ENCODE assay signal across 26 cellular contexts in the genomic region with DNA sequence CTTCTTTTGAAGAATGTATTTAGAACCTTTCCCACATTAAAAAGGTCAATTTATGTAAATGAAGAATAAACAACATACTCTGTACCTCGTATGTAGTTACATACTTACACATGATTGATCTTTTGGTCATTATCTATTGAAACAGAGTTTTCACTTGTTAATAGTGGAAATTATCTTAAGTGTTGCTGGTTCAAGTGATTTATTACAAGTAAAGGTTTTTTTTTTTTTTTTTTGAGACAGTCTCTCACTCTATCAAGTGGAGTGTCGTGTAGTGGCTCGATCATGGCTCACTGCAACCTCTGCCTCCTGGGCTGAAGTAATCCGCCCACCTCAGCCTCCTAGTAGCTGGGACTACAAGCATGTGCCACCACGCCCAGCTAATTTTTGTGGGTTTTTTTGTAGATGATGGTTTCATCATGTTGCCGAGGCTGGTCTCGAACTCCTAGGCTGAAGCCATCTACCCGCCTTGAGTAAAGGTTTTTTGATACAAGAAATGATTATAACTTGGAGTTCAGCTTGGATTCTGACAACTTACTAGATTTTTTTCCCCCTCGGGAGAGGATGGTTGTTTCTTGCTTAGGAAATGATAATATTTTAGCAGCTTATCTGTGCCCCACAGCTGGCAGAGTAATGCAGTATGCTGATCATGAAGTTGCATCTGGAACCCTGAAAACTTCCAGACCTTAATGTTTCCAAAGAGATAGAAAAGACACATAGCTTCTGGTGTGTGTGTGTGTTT.
A peak's percentile ranks its signal among the peaks of the same experiment; 100 is the strongest.
DNase-seq lines count a peak whose midpoint lies in the region; ATAC-seq, FAIRE-seq and TF ChIP-seq lines count a peak whose summit lies in the region.
"Had no signal": no experiment of that assay in that cellular context is flagged by ENCODE, and none has a peak within 500 bp of the region (broad histone marks: within the 10 kb centered on the region; RNA-seq: fewer than 3 reads in every experiment).

No MANE protein-coding gene starts in this region.

- H3K4me3 ChIP-seq in K562 = 0 out of 2 replicates have a peak overlapping the region, but pooled peaks have one; percentile 3
- H3K4me3 ChIP-seq in upper lobe of right lung = no peak overlapping the region
- H3K4me3 ChIP-seq in testis = no peak overlapping the region
- H3K4me3 ChIP-seq: dorsolateral prefrontal cortex, PC-9 had no signal

- peak in 1 of 2 experiments; percentile 20; a peak in 1 of 4 replicates for TF ChIP-seq RAD21 in K562 (CRISPR knock-in tag; conservative IDR thresholded peaks at IDR 0.05 in 1 of 2, IDR thresholded peaks at IDR 0.05 in 1 of 2)

- peak; percentile 4 for DNase-seq in stimulated activated CD4-positive, alpha-beta T cell treated with anti-CD3 and anti-CD28 coated beads, Interleukin-4, amount 100 ng/mL, for 24 hours
- DNase-seq in stimulated activated CD4-positive, alpha-beta T cell treated with anti-CD3 and anti-CD28 coated beads, Interleukin-2, amount 100 ng/mL, for 48 hours = no peak
- DNase-seq in HUDEP-2 (lab: John Stamatoyannopoulos, UW; ENCODE audit: unreplicated experiment in 76 of 76) = peak; percentile 5 to 97 (median 78)
- DNase-seq in K562 (ENCODE audit: extremely low read depth in 1 of 4, low spot score in 3 of 4) = peak; percentile 35 to 86 (median 56)
- DNase-seq in upper lobe of right lung = no peak
- DNase-seq in testis = no peak
- no peak for DNase-seq in NCI-H1092 treated with DMSO at 0.1 percent for 48 hours (lab: John Stamatoyannopoulos, UW)
- DNase-seq: activated B cell treated with CpG ODN at 0.5 μM for 24 hours; activated CD4-positive, alpha-beta memory T cell treated with anti-CD3 and anti-CD28 coated beads for 36 hours; activated CD8-positive, alpha-beta memory T cell treated with anti-CD3 and anti-CD28 coated beads, Interleukin-2, amount 50 U/mL, for 48 hours; activated naive CD4-positive, alpha-beta T cell treated with anti-CD3 and anti-CD28 coated beads for 36 hours; C1 segment of cervical spinal cord; dorsolateral prefrontal cortex; HFFc6; left colon; NCI-H1092; NCI-H187; NCI-H526 treated with DMSO at 0.1 percent for 48 hours; NK-92 treated with Interleukin-12 subunit alpha and Interleukin-12 subunit beta, amount 100 ng/mL, for 24 hours; PC-9; stimulated activated naive CD8-positive, alpha-beta T cell treated with anti-CD3 and anti-CD28 coated beads, Interleukin-15, Interleukin-2, amounts not matched to agents 100 U/mL and 50 U/mL, for 24 hours had no signal

- peak; percentile 85 for ATAC-seq in K562
- peak; percentile 51 for ATAC-seq in upper lobe of right lung
- ATAC-seq in GM18505 (IDR thresholded peaks at IDR 0.05; ENCODE audit: unreplicated experiment) = no peak
- ATAC-seq: left colon; natural killer cell treated with Interleukin-12 subunit alpha and Interleukin-12 subunit beta and Interleukin-15 and Interleukin-18, amount 100 ng/mL, for 72 hours; Right ventricle myocardium inferior; stimulated activated naive CD8-positive, alpha-beta T cell treated with anti-CD3 and anti-CD28 coated beads, Interleukin-15, Interleukin-2, amounts not matched to agents 100 U/mL and 50 U/mL, for 24 hours had no signal

- TF ChIP-seq EP300 in K562 (IDR thresholded peaks at IDR 0.05; ENCODE audit: low read length) = peak; percentile 94

- no peaks in the 10 kb centered on the region for H4K20me1 ChIP-seq in K562 (replicated peaks; ENCODE audit: control insufficient read depth, insufficient read depth, low read length)

- no TSS peak for BruUV-seq in K562 (replicated peaks; lab: Mats Ljungman, UMichigan)

- WGBS in K562 (ENCODE audit: insufficient coverage, low coverage, missing lambda C conversion rate) = 0% methylated on average over 9 of the region's 9 CpGs
- 78 to 84% methylated on average over 9 of the region's 9 CpGs for WGBS in testis, 2 donors

- H3K9me1 ChIP-seq in K562 (ENCODE audit: control insufficient read depth, insufficient read depth, low read length) = no peaks in the 10 kb centered on the region

- in situ Hi-C loops in K562 (cut with MboI) = no loop called here

- intact Hi-C loops in K562 (cut with micrococcal nuclease) (no loop called here), upper lobe of right lung (cut with DNase I) (no loop called here), testis (cut with DNase I; ENCODE audit: low total_unique reads) (no loop called here)

- CTCF ChIA-PET in K562 (lab: Yijun Ruan, JAX; ENCODE audit: low intra/inter-chr PET ratio) = no interaction called here

- no peak for TF ChIP-seq POLR2A in K562 (conservative IDR thresholded peaks at IDR 0.05)
- no peak for TF ChIP-seq POLR2A in testis (IDR thresholded peaks at IDR 0.05)
- TF ChIP-seq POLR2A in GM18505 (IDR thresholded peaks at IDR 0.05; ENCODE audit: borderline replicate concordance, extremely low read depth, insufficient read depth, insufficient read length) = no peak

- H3K27ac ChIP-seq in K562 (ENCODE audit: extremely low read depth, low read depth, low read length) (peak overlapping the region; percentile 78; the same call in 2 of the 3 replicates), upper lobe of right lung (no peak overlapping the region), testis (no peak overlapping the region)
- H3K27ac ChIP-seq: dorsolateral prefrontal cortex, PC-9 had no signal

- H3K9me3 ChIP-seq in K562 (replicated peaks; ENCODE audit: control insufficient read depth, insufficient read depth, low read depth, low read length) (no peaks in the 10 kb centered on the region), upper lobe of right lung (no peaks in the 10 kb centered on the region), testis (no peaks in the 10 kb centered on the region)

- H3K36me3 ChIP-seq in K562 (ENCODE audit: control insufficient read depth, insufficient read depth, low read length) (no peaks in the 10 kb centered on the region), upper lobe of right lung (no peaks in the 10 kb centered on the region), testis (ENCODE audit: low read depth, missing control alignments) (no peaks in the 10 kb centered on the region)

- POLR2A ChIA-PET in K562 (lab: Yijun Ruan, JAX) = interaction anchor here (0.7 to 1.3 kb wide), 4 partner anchors 13 to 80 kb away, joined by 3 to 7 read pairs (median 4); no protein-coding TSS in a partner anchor

- H3K9ac ChIP-seq in K562 (ENCODE audit: insufficient read depth in 1 of 2, low read depth in 2 of 2, low read length in 2 of 2) = peak overlapping the region in 1 of 2 experiments; percentile 32; a peak in 2 of 4 replicates

- H3K79me2 ChIP-seq in K562 (ENCODE audit: control insufficient read depth, insufficient read depth, low read length) = peaks cover 54% of the 10 kb centered on the region

- peak overlapping the region; percentile 63 for H3K4me2 ChIP-seq in K562 (ENCODE audit: insufficient read depth, low read length)
- H3K4me2 ChIP-seq: PC-9 had no signal

- no peak overlapping the region for H2AFZ ChIP-seq in K562 (ENCODE audit: low read depth, low read length)
- H2AFZ ChIP-seq: PC-9 had no signal

- H3K4me1 ChIP-seq in K562 (replicated peaks in 1 of 2; ENCODE audit: control insufficient read depth in 2 of 2, insufficient read depth in 2 of 2, low read length in 2 of 2) (peaks cover 11 to 35% of the 10 kb centered on the region in 2 experiments; a peak in 4 of 5 replicates), upper lobe of right lung (peaks cover 8% of the 10 kb centered on the region), testis (peaks cover 9% of the 10 kb centered on the region)

- H3K27me3 ChIP-seq in K562 (ENCODE audit: control insufficient read depth in 2 of 2, insufficient read depth in 2 of 2, low read length in 2 of 2) (no peaks in the 10 kb centered on the region), upper lobe of right lung (no peaks in the 10 kb centered on the region), testis (no peaks in the 10 kb centered on the region)
- H3K27me3 ChIP-seq: dorsolateral prefrontal cortex had no signal

- TF ChIP-seq CTCF in K562 (IDR thresholded peaks at IDR 0.05 in 2 of 3, conservative IDR thresholded peaks at IDR 0.05 in 1 of 3; ENCODE audit: insufficient read depth in 2 of 3, low read depth in 1 of 3, low read length in 3 of 3) (no peak), upper lobe of right lung (IDR thresholded peaks at IDR 0.05) (no peak), testis (IDR thresholded peaks at IDR 0.05) (no peak)

- peak; percentile 93 for FAIRE-seq in K562 (lab: Jason Lieb, UNC)
- FAIRE-seq: endometrium, G401.6 had no signal

TF ChIP-seq in K562, 482 proteins besides CTCF, POLR2A, EP300 and RAD21 (continues in another document):
- peak; percentile 84 for TF ChIP-seq SOX6 (IDR thresholded peaks at IDR 0.05)
- peak; percentile 85 for TF ChIP-seq PHB2 (IDR thresholded peaks at IDR 0.05; ENCODE audit: low read depth)
- TF ChIP-seq MBD2 (IDR thresholded peaks at IDR 0.05; ENCODE audit: borderline replicate concordance, low read depth) = peak; percentile 52; the same call in 1 of the 2 replicates
- peak in 1 of 2 experiments; percentile 87; a peak in 2 of 4 replicates for TF ChIP-seq TBL1XR1 (IDR thresholded peaks at IDR 0.05; ENCODE audit: low read length in 2 of 2)
- peak; percentile 84; the same call in 1 of the 2 replicates for TF ChIP-seq HDAC2 (IDR thresholded peaks at IDR 0.05)
- no peak for TF ChIP-seq HNRNPUL1 (IDR thresholded peaks at IDR 0.05; ENCODE audit: low read length)
- TF ChIP-seq GATA2 (CRISPR knock-in tag; IDR thresholded peaks at IDR 0.05) = peak; percentile 86
- no peak for TF ChIP-seq POLR2B (IDR thresholded peaks at IDR 0.05; ENCODE audit: low read depth, partially characterized antibody)
- TF ChIP-seq, protein P1, sequence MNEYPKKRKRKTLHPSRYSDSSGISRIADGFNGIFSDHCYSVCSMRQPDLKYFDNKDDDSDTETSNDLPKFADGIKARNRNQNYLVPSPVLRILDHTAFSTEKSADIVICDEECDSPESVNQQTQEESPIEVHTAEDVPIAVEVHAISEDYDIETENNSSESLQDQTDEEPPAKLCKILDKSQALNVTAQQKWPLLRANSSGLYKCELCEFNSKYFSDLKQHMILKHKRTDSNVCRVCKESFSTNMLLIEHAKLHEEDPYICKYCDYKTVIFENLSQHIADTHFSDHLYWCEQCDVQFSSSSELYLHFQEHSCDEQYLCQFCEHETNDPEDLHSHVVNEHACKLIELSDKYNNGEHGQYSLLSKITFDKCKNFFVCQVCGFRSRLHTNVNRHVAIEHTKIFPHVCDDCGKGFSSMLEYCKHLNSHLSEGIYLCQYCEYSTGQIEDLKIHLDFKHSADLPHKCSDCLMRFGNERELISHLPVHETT (CRISPR knock-in tag; conservative IDR thresholded peaks at IDR 0.05 in 1 of 2, IDR thresholded peaks at IDR 0.05 in 1 of 2) = 0 out of 4 replicates have a peak, but pooled peaks of 1 of the 2 experiments have one; percentile 52
- TF ChIP-seq KHSRP (IDR thresholded peaks at IDR 0.05) = peak; percentile 55; the same call in 1 of the 2 replicates
- no peak for TF ChIP-seq JUND (IDR thresholded peaks at IDR 0.05; ENCODE audit: borderline replicate concordance, low read depth, low read length)
- TF ChIP-seq JUND (tag; IDR thresholded peaks at IDR 0.05; ENCODE audit: borderline replicate concordance, low read depth, low read length) = peak; percentile 37; the same call in 1 of the 3 replicates

Comparison
In these comparisons a context has a peak if more than half of its experiments do, and no peak if none do; other contexts are left out.
1. DNase-seq: peak in stimulated activated CD4-positive, alpha-beta T cell treated with anti-CD3 and anti-CD28 coated beads, Interleukin-4, amount 100 ng/mL, for 24 hours (single experiment), HUDEP-2 (76 of 76) and K562 (4 of 4); none in stimulated activated CD4-positive, alpha-beta T cell treated with anti-CD3 and anti-CD28 coated beads, Interleukin-2, amount 100 ng/mL, for 48 hours (0 of 2), upper lobe of right lung (single experiment), testis (single experiment) and NCI-H1092 treated with DMSO at 0.1 percent for 48 hours (single experiment).